In the genomic region with DNA sequence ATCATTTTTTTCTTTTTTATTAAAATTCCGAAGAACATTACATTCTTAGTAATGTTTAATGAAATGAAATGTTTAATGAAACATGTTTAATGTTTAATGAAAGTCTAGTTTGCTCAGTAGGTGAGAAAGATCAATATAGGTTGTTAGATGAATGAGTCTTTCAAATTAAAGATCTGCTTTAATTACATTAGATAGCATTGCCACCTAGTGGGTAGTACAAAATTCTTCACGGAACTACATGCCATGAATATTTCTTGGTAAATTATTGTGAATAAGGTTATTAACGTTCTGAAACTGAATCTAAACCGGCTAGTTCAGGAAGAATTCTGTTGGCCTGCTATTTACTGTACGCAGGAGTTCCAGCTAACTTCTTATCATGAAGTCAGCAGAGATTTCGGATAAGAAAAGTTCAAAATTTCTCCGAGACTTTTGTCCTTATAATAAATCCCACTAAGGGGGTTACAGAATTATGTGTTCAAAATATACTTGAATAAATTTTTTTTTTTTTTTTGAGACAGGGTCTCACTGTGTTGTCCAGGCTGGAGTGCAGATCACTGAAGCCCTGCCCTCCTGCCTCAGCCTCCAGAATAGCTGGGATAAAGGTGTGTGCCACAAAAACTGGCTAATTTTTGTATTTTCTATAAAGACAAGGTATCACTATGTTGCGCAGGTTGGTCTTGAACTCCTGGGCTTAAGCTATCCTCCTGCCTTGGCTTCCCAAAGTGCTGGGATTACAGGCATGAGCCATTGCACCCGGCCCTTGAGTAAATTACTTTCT, we compare ENCODE assay signal across 8 cellular contexts. TPM values are rescaled to one million over a fixed set of nuclear protein-coding genes. Genes with fewer than 3 reads are reported as not detected.
DNase-seq lines count a peak whose midpoint lies in the region; ATAC-seq, FAIRE-seq and TF ChIP-seq lines count a peak whose summit lies in the region.

No MANE protein-coding gene starts in this region.

- no peaks in the 10 kb centered on the region for H3K9me3 Mint-ChIP-seq in progenitor cell of endocrine pancreas (ENCODE audit: low read depth)
- H3K9me3 Mint-ChIP-seq in stimulated activated memory B cell treated with anti-CD40 and anti-IgM and Interleukin-4, amounts not matched to agents 10 μg/mL and 1 μg/mL and 100 μg/mL, for 72 hours = peaks cover 1% of the 10 kb centered on the region

- intact Hi-C loops in endothelial cell of umbilical vein (cut with micrococcal nuclease) = loop anchor here (1.0 to 2.0 kb wide), 6 partner anchors 46 to 336 kb away; no protein-coding TSS in a partner anchor

- peak overlapping the region; percentile 50; the same call in 1 of the 2 replicates for H3K4me2 ChIP-seq in OCI-LY1 (ENCODE audit: low read length)
- no peak overlapping the region for H3K4me2 ChIP-seq in endothelial cell of umbilical vein (ENCODE audit: insufficient read depth, low read length)

- no peak overlapping the region for H3K27ac ChIP-seq in HEK293 (ENCODE audit: extremely low read depth, low read depth, low read length)
- H3K27ac ChIP-seq in OCI-LY1 (ENCODE audit: low read depth, low read length, poor library complexity, severe bottlenecking) = no peak overlapping the region
- no peak overlapping the region for H3K27ac ChIP-seq in endothelial cell of umbilical vein (ENCODE audit: insufficient read depth, low read depth, low read length)
- H3K27ac ChIP-seq in substantia nigra (ENCODE audit: low read depth, low read length, poor library complexity, severe bottlenecking) = no peak overlapping the region

- no peaks in the 10 kb centered on the region for H3K9me3 ChIP-seq in HEK293 (ENCODE audit: control insufficient read depth, insufficient read depth, low read depth, low read length)
- H3K9me3 ChIP-seq in OCI-LY1 (ENCODE audit: low read length) = no peaks in the 10 kb centered on the region
- H3K9me3 ChIP-seq in endothelial cell of umbilical vein (replicated peaks; ENCODE audit: control insufficient read depth, insufficient read depth, low read length) = no peaks in the 10 kb centered on the region

- BruUV-seq in endothelial cell of umbilical vein (replicated peaks; lab: Mats Ljungman, UMichigan) = no TSS peak

- 0 out of 2 replicates have a peak, but pooled peaks cover 3% of the 10 kb centered on the region for H3F3A ChIP-seq in OCI-LY1 (ENCODE audit: insufficient read depth, low read length)

- H2AFZ ChIP-seq in OCI-LY1 (ENCODE audit: low read length) (peak overlapping the region; percentile 84), endothelial cell of umbilical vein (ENCODE audit: low read depth, low read length) (no peak overlapping the region)

- H4K20me1 ChIP-seq in OCI-LY1 (ENCODE audit: insufficient read depth, low read length) = no peaks in the 10 kb centered on the region
- H4K20me1 ChIP-seq in endothelial cell of umbilical vein (replicated peaks; ENCODE audit: control insufficient read depth, extremely low read depth, insufficient read depth, low read length) = no peaks in the 10 kb centered on the region

- POLR2A ChIA-PET in HEK293 (lab: Yijun Ruan, JAX) (no interaction called here), endothelial cell of umbilical vein (lab: Charles Lee) (interaction anchor here (1.3 kb wide), 1 partner anchor 47 kb away, joined by 3 read pairs; no protein-coding TSS in a partner anchor)

- H3K79me2 ChIP-seq in OCI-LY1 (ENCODE audit: insufficient read depth, low read length) (no peaks in the 10 kb centered on the region), endothelial cell of umbilical vein (ENCODE audit: control insufficient read depth, insufficient read depth, low read length) (no peaks in the 10 kb centered on the region)

- H3K4me3 ChIP-seq in HEK293 (ENCODE audit: low read depth, low read length) (no peak overlapping the region), OCI-LY1 (ENCODE audit: low read depth, low read length, poor library complexity, severe bottlenecking) (no peak overlapping the region), endothelial cell of umbilical vein (replicated peaks in 1 of 3; ENCODE audit: insufficient read depth in 1 of 3, low read depth in 1 of 3, low read length in 3 of 3) (no peak overlapping the region)

- no peak for TF ChIP-seq POLR2A in endothelial cell of umbilical vein (IDR thresholded peaks at IDR 0.05; ENCODE audit: low read depth, low read length)

- H3K36me3 Mint-ChIP-seq in progenitor cell of endocrine pancreas (ENCODE audit: insufficient read depth) = no peaks in the 10 kb centered on the region
- H3K36me3 Mint-ChIP-seq in stimulated activated memory B cell treated with anti-CD40 and anti-IgM and Interleukin-4, amounts not matched to agents 10 μg/mL and 1 μg/mL and 100 μg/mL, for 72 hours = no peaks in the 10 kb centered on the region

- H3K4me1 Mint-ChIP-seq in progenitor cell of endocrine pancreas (ENCODE audit: low read depth) = peaks cover 8% of the 10 kb centered on the region
- peaks cover 3% of the 10 kb centered on the region for H3K4me1 Mint-ChIP-seq in stimulated activated memory B cell treated with anti-CD40 and anti-IgM and Interleukin-4, amounts not matched to agents 10 μg/mL and 1 μg/mL and 100 μg/mL, for 72 hours

- ATAC-seq in stimulated activated memory B cell treated with anti-CD40 and anti-IgM and Interleukin-4, amounts not matched to agents 10 μg/mL and 1 μg/mL and 100 μg/mL, for 72 hours = no peak
- ATAC-seq in GM19328 (IDR thresholded peaks at IDR 0.05; ENCODE audit: unreplicated experiment) = no peak

- no peaks in the 10 kb centered on the region for H3K4me1 ChIP-seq in HEK293 (ENCODE audit: control insufficient read depth, insufficient read depth, low read length)
- H3K4me1 ChIP-seq in OCI-LY1 (ENCODE audit: insufficient read depth, low read length, severe bottlenecking) = peaks cover 6% of the 10 kb centered on the region
- no peaks in the 10 kb centered on the region for H3K4me1 ChIP-seq in endothelial cell of umbilical vein (ENCODE audit: control insufficient read depth, extremely low read depth, insufficient read depth, low read length)

- H3K27ac Mint-ChIP-seq in progenitor cell of endocrine pancreas = no peak overlapping the region
- no peak overlapping the region for H3K27ac Mint-ChIP-seq in stimulated activated memory B cell treated with anti-CD40 and anti-IgM and Interleukin-4, amounts not matched to agents 10 μg/mL and 1 μg/mL and 100 μg/mL, for 72 hours

- dilution Hi-C loops in endothelial cell of umbilical vein (cut with MboI; ENCODE audit: extremely low pct_ligation_motif_present, low sequenced_read_pairs) = no loop called here

- DNase-seq in DMS53 (lab: John Stamatoyannopoulos, UW) (peak; percentile 64), endothelial cell of umbilical vein (ENCODE audit: low read depth, low spot score) (peak; percentile 44), progenitor cell of endocrine pancreas (ENCODE audit: low spot score, unreplicated experiment) (no peak), substantia nigra (lab: John Stamatoyannopoulos, UW) (no peak)

- H3K9ac ChIP-seq in OCI-LY1 (ENCODE audit: low read length) = 0 out of 2 replicates have a peak overlapping the region, but pooled peaks have one; percentile 31
- no peak overlapping the region for H3K9ac ChIP-seq in endothelial cell of umbilical vein (replicated peaks; ENCODE audit: extremely low read depth, insufficient read depth, low read length)

- CTCF ChIA-PET in HEK293 (lab: Yijun Ruan, JAX) = interaction anchor here (0.7 to 2.9 kb wide), 12 partner anchors 9 to 341 kb away, joined by 3 to 15 read pairs (median 4); no protein-coding TSS in a partner anchor
- CTCF ChIA-PET in endothelial cell of umbilical vein (lab: Charles Lee) = interaction anchor here (0.8 to 7.5 kb wide), 9 partner anchors 24 to 251 kb away, joined by 3 to 99 read pairs (median 4); a partner anchor contains a TSS

- peak; percentile 21 for FAIRE-seq in endothelial cell of umbilical vein (lab: Jason Lieb, UNC)

- H3K9me2 ChIP-seq in OCI-LY1 (ENCODE audit: low read depth, low read length) = no peaks in the 10 kb centered on the region

- no peaks in the 10 kb centered on the region for H3K27me3 Mint-ChIP-seq in progenitor cell of endocrine pancreas
- no peaks in the 10 kb centered on the region for H3K27me3 Mint-ChIP-seq in stimulated activated memory B cell treated with anti-CD40 and anti-IgM and Interleukin-4, amounts not matched to agents 10 μg/mL and 1 μg/mL and 100 μg/mL, for 72 hours

- no peak overlapping the region for H3K4me3 Mint-ChIP-seq in progenitor cell of endocrine pancreas (ENCODE audit: low read depth)
- no peak overlapping the region for H3K4me3 Mint-ChIP-seq in stimulated activated memory B cell treated with anti-CD40 and anti-IgM and Interleukin-4, amounts not matched to agents 10 μg/mL and 1 μg/mL and 100 μg/mL, for 72 hours

- no peaks in the 10 kb centered on the region for H3K9me1 ChIP-seq in endothelial cell of umbilical vein (replicated peaks; ENCODE audit: control insufficient read depth, extremely low read depth, insufficient read depth, low read length)

- H3K36me3 ChIP-seq in HEK293 (ENCODE audit: control insufficient read depth in 2 of 2, insufficient read depth in 1 of 2, low read length in 2 of 2) (no peaks in the 10 kb centered on the region), OCI-LY1 (ENCODE audit: insufficient read depth, low read length) (no peaks in the 10 kb centered on the region), endothelial cell of umbilical vein (ENCODE audit: control insufficient read depth in 2 of 2, extremely low read depth in 1 of 2, insufficient read depth in 2 of 2, low read length in 2 of 2) (no peaks in the 10 kb centered on the region)

- H3K27me3 ChIP-seq in OCI-LY1 (ENCODE audit: insufficient read depth, low read length) = no peaks in the 10 kb centered on the region
- no peaks in the 10 kb centered on the region for H3K27me3 ChIP-seq in endothelial cell of umbilical vein (ENCODE audit: control insufficient read depth in 2 of 2, insufficient read depth in 2 of 2, low read length in 2 of 2)

- no peak for TF ChIP-seq CTCF in HEK293 (tag by site-specific recombination; IDR thresholded peaks at IDR 0.05)
- peak; percentile 68 for TF ChIP-seq CTCF in OCI-LY1 (IDR thresholded peaks at IDR 0.05; ENCODE audit: low read length)
- TF ChIP-seq CTCF in endothelial cell of umbilical vein (IDR thresholded peaks at IDR 0.05; ENCODE audit: extremely low read depth in 1 of 2, insufficient read depth in 1 of 2, low read depth in 1 of 2, low read length in 2 of 2) = peak; percentile 17 to 31
- peak; percentile 41 for TF ChIP-seq CTCF in progenitor cell of endocrine pancreas (IDR thresholded peaks at IDR 0.05; ENCODE audit: unreplicated experiment)

RNA-seq across cellular contexts. Expression of a gene that starts 7.9 kb away (rescaled TPM):
- total RNA-seq in endothelial cell of umbilical vein (51.9 and 52.6 TPM in 2 replicates), progenitor cell of endocrine pancreas (65.4 and 69.2 TPM in 2 replicates)
- 19.0 and 25.4 TPM in 2 replicates for polyA plus RNA-seq in endothelial cell of umbilical vein
- polyA plus RNA-seq in endothelial cell of umbilical vein (2011; cell fraction: cytosol; rRNA removed) = 29.7 and 38.1 TPM in 2 replicates
- polyA plus RNA-seq in endothelial cell of umbilical vein (2011; cell fraction: nucleus; rRNA removed) = 24.4 and 35.9 TPM in 2 replicates
- 17.9 and 39.6 TPM in 2 replicates for polyA plus RNA-seq in endothelial cell of umbilical vein (2012)
- 20.2 and 28.5 TPM in 2 replicates for polyA minus RNA-seq in endothelial cell of umbilical vein
- polyA minus RNA-seq in endothelial cell of umbilical vein (2011; cell fraction: cytosol; rRNA and poly(A)+ RNA removed) = 31.2 TPM
- 35.1 and 35.7 TPM in 2 replicates for polyA minus RNA-seq in endothelial cell of umbilical vein (2011; cell fraction: nucleus; rRNA and poly(A)+ RNA removed)

RNA-seq across cellular contexts. Expression of a gene that starts 31.8 kb away (rescaled TPM):
- total RNA-seq in endothelial cell of umbilical vein (not detected in 2 replicates), progenitor cell of endocrine pancreas (not detected in 2 replicates)
- not detected in 2 replicates for polyA plus RNA-seq in endothelial cell of umbilical vein
- not detected in 2 replicates for polyA plus RNA-seq in endothelial cell of umbilical vein (2011; cell fraction: cytosol; rRNA removed)
- not detected in 2 replicates for polyA plus RNA-seq in endothelial cell of umbilical vein (2011; cell fraction: nucleus; rRNA removed)
- not detected in 2 replicates for polyA plus RNA-seq in endothelial cell of umbilical vein (2012)
- not detected in 2 replicates for polyA minus RNA-seq in endothelial cell of umbilical vein
- not detected for polyA minus RNA-seq in endothelial cell of umbilical vein (2011; cell fraction: cytosol; rRNA and poly(A)+ RNA removed)
- polyA minus RNA-seq in endothelial cell of umbilical vein (2011; cell fraction: nucleus; rRNA and poly(A)+ RNA removed) = not detected in 2 replicates

RNA-seq across cellular contexts. Expression of a gene that starts 47.9 kb away (rescaled TPM):
- total RNA-seq in endothelial cell of umbilical vein = 121 and 129 TPM in 2 replicates
- polyA plus RNA-seq in endothelial cell of umbilical vein = 34.7 and 36.5 TPM in 2 replicates
- 55.6 and 58.9 TPM in 2 replicates for polyA plus RNA-seq in endothelial cell of umbilical vein (2011; cell fraction: cytosol; rRNA removed)
- 55.1 and 76.7 TPM in 2 replicates for polyA plus RNA-seq in endothelial cell of umbilical vein (2011; cell fraction: nucleus; rRNA removed)
- 57.2 and 77.1 TPM in 2 replicates for polyA plus RNA-seq in endothelial cell of umbilical vein (2012)
- polyA minus RNA-seq in endothelial cell of umbilical vein = 64.3 and 67.3 TPM in 2 replicates
- polyA minus RNA-seq in endothelial cell of umbilical vein (2011; cell fraction: cytosol; rRNA and poly(A)+ RNA removed) = 52.2 TPM
- polyA minus RNA-seq in endothelial cell of umbilical vein (2011; cell fraction: nucleus; rRNA and poly(A)+ RNA removed) = 53.7 and 54.5 TPM in 2 replicates
- total RNA-seq in progenitor cell of endocrine pancreas = 88.6 and 90.0 TPM in 2 replicates

Comparison
In these comparisons a context has a peak if more than half of its experiments do, and no peak if none do; other contexts are left out.
1. DNase-seq: peak in DMS53 (single experiment) and endothelial cell of umbilical vein (single experiment); none in progenitor cell of endocrine pancreas (single experiment) and substantia nigra (0 of 49).